19 cellular contexts compared by ENCODE assay signal in genomic region chr15:101100593-101101442, GRCh38.
"Had no signal": no experiment of that assay in that cellular context is flagged by ENCODE, and none has a peak within 500 bp of the region (broad histone marks: within the 10 kb centered on the region; RNA-seq: fewer than 3 reads in every experiment).

No MANE protein-coding gene starts in this region.

- H3K4me3 ChIP-seq: body of pancreas, coronary artery, lung, prostate gland, smooth muscle cell, testis, upper lobe of left lung had no signal

- H3K27ac ChIP-seq: body of pancreas, coronary artery, prostate gland, testis, upper lobe of left lung had no signal

- H3K27me3 Mint-ChIP-seq: activated CD8-positive, alpha-beta T cell treated with anti-CD3 and anti-CD28 coated beads for 36 hours had no signal

- H3K9me3 ChIP-seq: body of pancreas, prostate gland, testis, upper lobe of left lung had no signal

- H3K36me3 Mint-ChIP-seq: stimulated activated effector memory CD8-positive, alpha-beta T cell treated with anti-CD3 and anti-CD28 coated beads, Interleukin-12 subunit alpha, Interleukin-12 subunit beta, amount 100 ng/mL, for 72 hours had no signal

- H3K9me3 Mint-ChIP-seq: activated naive CD4-positive, alpha-beta T cell treated with anti-CD3 and anti-CD28 coated beads for 36 hours; activated T-cell treated with anti-CD3 and anti-CD28 coated beads, Interleukin-2, amount 50 U/mL, for 24 hours; stimulated activated effector memory CD8-positive, alpha-beta T cell treated with anti-CD3 and anti-CD28 coated beads, Interleukin-12 subunit alpha, Interleukin-12 subunit beta, amount 100 ng/mL, for 72 hours had no signal

- H3K36me3 ChIP-seq: prostate gland, upper lobe of left lung had no signal

- DNase-seq: activated CD4-positive, alpha-beta T cell treated with anti-CD3 and anti-CD28 coated beads, Interleukin-2, amount 10 ng/mL, durations not matched to agents 24 days and 14 days; activated CD8-positive, alpha-beta T cell treated with anti-CD3 and anti-CD28 coated beads for 36 hours; activated naive CD4-positive, alpha-beta T cell treated with anti-CD3 and anti-CD28 coated beads for 36 hours; activated T-cell treated with anti-CD3 and anti-CD28 coated beads, Interleukin-2, amount 50 U/mL, for 24 hours; body of pancreas; central memory CD4-positive, alpha-beta T cell; effector memory CD4-positive, alpha-beta T cell; foreskin fibroblast; hypothalamus; kidney; stimulated activated CD4-positive, alpha-beta T cell treated with anti-CD3 and anti-CD28 coated beads, Interleukin-4, amount 100 ng/mL, for 24 hours; testis; upper lobe of left lung had no signal

- H3K4me1 ChIP-seq: body of pancreas, prostate gland, testis, upper lobe of left lung had no signal

- H3K4me3 Mint-ChIP-seq: activated CD4-positive, alpha-beta T cell treated with anti-CD3 and anti-CD28 coated beads, Interleukin-2, amount 10 ng/mL, durations not matched to agents 24 days and 14 days; activated CD8-positive, alpha-beta T cell treated with anti-CD3 and anti-CD28 coated beads for 36 hours; activated naive CD4-positive, alpha-beta T cell treated with anti-CD3 and anti-CD28 coated beads for 36 hours; activated T-cell treated with anti-CD3 and anti-CD28 coated beads, Interleukin-2, amount 50 U/mL, for 24 hours; stimulated activated effector memory CD8-positive, alpha-beta T cell treated with anti-CD3 and anti-CD28 coated beads, Interleukin-12 subunit alpha, Interleukin-12 subunit beta, amount 100 ng/mL, for 72 hours had no signal

- H3K27ac Mint-ChIP-seq: activated CD4-positive, alpha-beta T cell treated with anti-CD3 and anti-CD28 coated beads, Interleukin-2, amount 10 ng/mL, durations not matched to agents 24 days and 14 days; activated CD8-positive, alpha-beta T cell treated with anti-CD3 and anti-CD28 coated beads for 36 hours; activated naive CD4-positive, alpha-beta T cell treated with anti-CD3 and anti-CD28 coated beads for 36 hours; activated T-cell treated with anti-CD3 and anti-CD28 coated beads, Interleukin-2, amount 50 U/mL, for 24 hours; activated T-helper 2 cell treated with anti-CD3 and anti-CD28 coated beads, Interferon-gamma antibody, Interleukin-2, Interleukin-4, amounts not matched to agents 10 μg/mL and 5 μg/mL and 100 μg/mL, durations not matched to agents 14 hours and 24 hours and 36 hours; stimulated activated effector memory CD8-positive, alpha-beta T cell treated with anti-CD3 and anti-CD28 coated beads, Interleukin-12 subunit alpha, Interleukin-12 subunit beta, amount 100 ng/mL, for 72 hours had no signal
